ENCODE assay signal across 13 cellular contexts in the genomic region with DNA sequence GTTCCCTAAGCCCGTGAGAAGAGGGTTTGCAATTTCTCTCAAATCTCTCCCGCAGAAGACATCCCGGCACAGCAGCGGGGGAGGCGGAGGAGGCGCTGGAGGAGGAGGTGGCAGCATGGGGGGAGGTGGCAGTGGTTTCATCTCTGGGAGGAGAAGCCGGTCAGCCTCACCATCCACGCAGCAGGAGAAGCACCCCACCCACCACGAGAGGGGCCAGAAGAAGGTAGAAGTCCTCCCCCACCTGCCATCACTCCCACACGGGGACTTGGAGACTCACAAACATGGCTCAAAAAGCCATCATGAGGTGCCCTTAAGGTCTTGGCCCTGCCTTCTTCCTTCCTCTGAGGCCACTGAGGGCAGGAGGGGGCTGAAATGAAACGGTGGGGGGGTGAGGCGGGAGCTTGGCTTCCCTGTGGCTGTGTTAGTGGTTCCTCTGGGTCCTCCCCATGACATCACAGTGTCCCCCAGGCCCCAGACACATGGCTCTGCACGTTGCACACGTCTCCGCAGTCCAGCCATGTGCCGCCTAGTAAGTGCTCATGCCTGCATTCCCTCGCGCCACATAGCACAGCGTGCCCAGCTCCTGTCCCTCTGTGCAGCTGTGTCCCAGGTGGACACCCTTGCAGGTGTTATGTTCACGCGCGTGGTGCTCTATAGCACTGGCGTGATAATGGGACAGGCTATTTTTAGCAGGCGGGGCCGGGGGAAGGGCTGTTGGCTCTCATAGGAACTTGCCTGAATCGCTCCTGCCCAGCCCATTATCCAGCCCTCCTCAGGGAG. TPM values are rescaled to one million over a fixed set of nuclear protein-coding genes. Genes with fewer than 3 reads are reported as not detected.
DNase-seq lines count a peak whose midpoint lies in the region; ATAC-seq and TF ChIP-seq lines count a peak whose summit lies in the region.
"Had no signal": no experiment of that assay in that cellular context is flagged by ENCODE, and none has a peak within 500 bp of the region (broad histone marks: within the 10 kb centered on the region; RNA-seq: fewer than 3 reads in every experiment).

No MANE protein-coding gene starts in this region.

- H3K4me1 Mint-ChIP-seq in stimulated activated naive CD8-positive, alpha-beta T cell treated with anti-CD3 and anti-CD28 coated beads, Interleukin-15, amount 100 ng/mL, for 72 hours = peaks cover 85% of the 10 kb centered on the region
- H3K4me1 Mint-ChIP-seq in activated CD8-positive, alpha-beta T cell treated with anti-CD3 and anti-CD28 coated beads, Interleukin-2, amount 10 ng/mL, durations not matched to agents 7 days and 5 days (ENCODE audit: low read depth) = peaks cover 59% of the 10 kb centered on the region
- peaks cover 51 to 57% of the 10 kb centered on the region in 2 donors for H3K4me1 Mint-ChIP-seq in immature natural killer cell

- no peak for TF ChIP-seq CTCF in GM10248 (IDR thresholded peaks at IDR 0.05; ENCODE audit: control extremely low read depth, extremely low read depth, low read depth, missing control alignments)

- POLR2A ChIA-PET in activated CD8-positive, alpha-beta T cell treated with anti-CD3 and anti-CD28 coated beads, Interleukin-2, amount 10 ng/mL, durations not matched to agents 7 days and 5 days (lab: Charles Lee) = no interaction called here
- POLR2A ChIA-PET in HEK293T (lab: Yijun Ruan, JAX) (interaction anchor here (0.6 kb wide), 1 partner anchor 34 kb away, joined by 3 read pairs; no protein-coding TSS in a partner anchor), GM10248 (lab: Yijun Ruan, JAX) (interaction anchor here (0.6 kb wide), 1 partner anchor 15 kb away, joined by 4 read pairs; no protein-coding TSS in a partner anchor)

- no peaks in the 10 kb centered on the region for H3K27me3 Mint-ChIP-seq in stimulated activated naive CD8-positive, alpha-beta T cell treated with anti-CD3 and anti-CD28 coated beads, Interleukin-15, amount 100 ng/mL, for 72 hours
- H3K27me3 Mint-ChIP-seq in activated CD8-positive, alpha-beta T cell treated with anti-CD3 and anti-CD28 coated beads, Interleukin-2, amount 10 ng/mL, durations not matched to agents 7 days and 5 days (ENCODE audit: low read depth) = no peaks in the 10 kb centered on the region
- peaks cover 0 to 4% (median 3%) of the 10 kb centered on the region in 3 donors for H3K27me3 Mint-ChIP-seq in immature natural killer cell (ENCODE audit: low read depth in 3 of 3)

- no peaks in the 10 kb centered on the region for H3K9me3 Mint-ChIP-seq in stimulated activated naive CD8-positive, alpha-beta T cell treated with anti-CD3 and anti-CD28 coated beads, Interleukin-15, amount 100 ng/mL, for 72 hours
- H3K9me3 Mint-ChIP-seq in activated CD8-positive, alpha-beta T cell treated with anti-CD3 and anti-CD28 coated beads, Interleukin-2, amount 10 ng/mL, durations not matched to agents 7 days and 5 days (ENCODE audit: insufficient read depth) = no peaks in the 10 kb centered on the region
- H3K9me3 Mint-ChIP-seq in immature natural killer cell = no peaks in the 10 kb centered on the region
- H3K9me3 Mint-ChIP-seq: GM23338 had no signal

- DNase-seq in stimulated activated naive CD8-positive, alpha-beta T cell treated with anti-CD3 and anti-CD28 coated beads, Interleukin-15, Interleukin-2, amounts not matched to agents 100 U/mL and 50 U/mL, for 24 hours = no peak
- no peak for DNase-seq in stimulated activated naive CD8-positive, alpha-beta T cell treated with anti-CD3 and anti-CD28 coated beads, Interleukin-15, amount 100 ng/mL, for 72 hours
- DNase-seq in activated CD8-positive, alpha-beta T cell treated with anti-CD3 and anti-CD28 coated beads, Interleukin-2, amount 10 ng/mL, durations not matched to agents 7 days and 5 days = no peak
- DNase-seq in immature natural killer cell = peak in 2 of 3 donors; percentile 55 to 58
- DNase-seq in HEK293T (ENCODE audit: extremely low spot score) = no peak
- no peak for DNase-seq in GM10248 (ENCODE audit: extremely low spot score)
- DNase-seq: activated CD8-positive, alpha-beta memory T cell treated with anti-CD3 and anti-CD28 coated beads, Interleukin-2, amount 50 U/mL, for 4 hours; adrenal gland; cerebellar nuclear complex; NCI-H2029 treated with DMSO at 0.1 percent for 48 hours; NCI-H526 treated with DMSO at 0.1 percent for 48 hours had no signal

- peak overlapping the region in 1 of 2 donors; percentile 60 for H3K27ac Mint-ChIP-seq in stimulated activated naive CD8-positive, alpha-beta T cell treated with anti-CD3 and anti-CD28 coated beads, Interleukin-15, amount 100 ng/mL, for 72 hours
- H3K27ac Mint-ChIP-seq in activated CD8-positive, alpha-beta T cell treated with anti-CD3 and anti-CD28 coated beads, Interleukin-2, amount 10 ng/mL, durations not matched to agents 7 days and 5 days = peak overlapping the region; percentile 67
- peak overlapping the region; percentile 49 to 91 (median 84) for H3K27ac Mint-ChIP-seq in immature natural killer cell
- H3K27ac Mint-ChIP-seq: GM23338 had no signal

- ATAC-seq in stimulated activated naive CD8-positive, alpha-beta T cell treated with anti-CD3 and anti-CD28 coated beads, Interleukin-15, Interleukin-2, amounts not matched to agents 100 U/mL and 50 U/mL, for 24 hours = peak; percentile 26
- ATAC-seq in stimulated activated naive CD8-positive, alpha-beta T cell treated with anti-CD3 and anti-CD28 coated beads, Interleukin-15, amount 100 ng/mL, for 72 hours = no peak
- no peak for ATAC-seq in activated CD8-positive, alpha-beta T cell treated with anti-CD3 and anti-CD28 coated beads, Interleukin-2, amount 10 ng/mL, durations not matched to agents 7 days and 5 days
- ATAC-seq in GM18868 (IDR thresholded peaks at IDR 0.05; ENCODE audit: unreplicated experiment) = no peak

- no peak overlapping the region for H3K4me3 Mint-ChIP-seq in stimulated activated naive CD8-positive, alpha-beta T cell treated with anti-CD3 and anti-CD28 coated beads, Interleukin-15, amount 100 ng/mL, for 72 hours
- peak overlapping the region; percentile 4 for H3K4me3 Mint-ChIP-seq in activated CD8-positive, alpha-beta T cell treated with anti-CD3 and anti-CD28 coated beads, Interleukin-2, amount 10 ng/mL, durations not matched to agents 7 days and 5 days
- H3K4me3 Mint-ChIP-seq in immature natural killer cell = peak overlapping the region; percentile 48 to 58 (median 49)
- H3K4me3 Mint-ChIP-seq: GM23338 had no signal

- peaks cover 77% of the 10 kb centered on the region for H3K36me3 Mint-ChIP-seq in activated CD8-positive, alpha-beta T cell treated with anti-CD3 and anti-CD28 coated beads, Interleukin-2, amount 10 ng/mL, durations not matched to agents 7 days and 5 days (ENCODE audit: low read depth)
- peaks cover 9 to 45% (median 27%) of the 10 kb centered on the region in 3 donors for H3K36me3 Mint-ChIP-seq in immature natural killer cell

- CTCF ChIA-PET in activated CD8-positive, alpha-beta T cell treated with anti-CD3 and anti-CD28 coated beads, Interleukin-2, amount 10 ng/mL, durations not matched to agents 7 days and 5 days (lab: Charles Lee) = interaction anchor here (1.4 kb wide), 1 partner anchor 11 kb away, joined by 4 read pairs; no protein-coding TSS in a partner anchor
- CTCF ChIA-PET in HEK293T (lab: Yijun Ruan, JAX) = no interaction called here
- CTCF ChIA-PET in GM10248 (lab: Yijun Ruan, JAX) = interaction anchor here (1.5 kb wide), 1 partner anchor 10 kb away, joined by 3 read pairs; no protein-coding TSS in a partner anchor

TF ChIP-seq in HEK293T, 16 proteins besides CTCF, POLR2A, EP300 and RAD21:
- TF ChIP-seq L3MBTL2 (conservative IDR thresholded peaks at IDR 0.05) = no peak
- TF ChIP-seq NFRKB (IDR thresholded peaks at IDR 0.05) = no peak
- no peak for TF ChIP-seq LEF1 (IDR thresholded peaks at IDR 0.05; ENCODE audit: borderline replicate concordance)
- no peak for TF ChIP-seq ZNF384 (IDR thresholded peaks at IDR 0.05)
- TF ChIP-seq ARNT (IDR thresholded peaks at IDR 0.05) = no peak
- TF ChIP-seq HDGF (IDR thresholded peaks at IDR 0.05; ENCODE audit: borderline replicate concordance) = no peak
- no peak for TF ChIP-seq ELF4 (IDR thresholded peaks at IDR 0.05)
- TF ChIP-seq, protein P1, sequence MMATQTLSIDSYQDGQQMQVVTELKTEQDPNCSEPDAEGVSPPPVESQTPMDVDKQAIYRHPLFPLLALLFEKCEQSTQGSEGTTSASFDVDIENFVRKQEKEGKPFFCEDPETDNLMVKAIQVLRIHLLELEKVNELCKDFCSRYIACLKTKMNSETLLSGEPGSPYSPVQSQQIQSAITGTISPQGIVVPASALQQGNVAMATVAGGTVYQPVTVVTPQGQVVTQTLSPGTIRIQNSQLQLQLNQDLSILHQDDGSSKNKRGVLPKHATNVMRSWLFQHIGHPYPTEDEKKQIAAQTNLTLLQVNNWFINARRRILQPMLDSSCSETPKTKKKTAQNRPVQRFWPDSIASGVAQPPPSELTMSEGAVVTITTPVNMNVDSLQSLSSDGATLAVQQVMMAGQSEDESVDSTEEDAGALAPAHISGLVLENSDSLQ (IDR thresholded peaks at IDR 0.05) = no peak
- TF ChIP-seq TARDBP (IDR thresholded peaks at IDR 0.05) = no peak
- no peak for TF ChIP-seq BHLHE40 (IDR thresholded peaks at IDR 0.05; ENCODE audit: borderline replicate concordance)
- no peak for TF ChIP-seq FOXK2 (IDR thresholded peaks at IDR 0.05)
- no peak for TF ChIP-seq FOXM1 (IDR thresholded peaks at IDR 0.05; ENCODE audit: borderline replicate concordance)
- TF ChIP-seq CTBP1 (IDR thresholded peaks at IDR 0.05; ENCODE audit: borderline replicate concordance) = no peak
- TF ChIP-seq SUZ12 (IDR thresholded peaks at IDR 0.05) = no peak
- TF ChIP-seq SP1 (IDR thresholded peaks at IDR 0.05) = no peak
- TF ChIP-seq FOXA1 (IDR thresholded peaks at IDR 0.05) = no peak

RNA-seq across cellular contexts. Expression of gene MLLT6, which starts 6.9 kb away (rescaled TPM):
- total RNA-seq in activated CD8-positive, alpha-beta T cell treated with anti-CD3 and anti-CD28 coated beads, Interleukin-2, amount 10 ng/mL, durations not matched to agents 7 days and 5 days = 100 to 1,000 TPM; 211 to 219 TPM
- polyA plus RNA-seq in immature natural killer cell = 10 to 100 TPM in 1 of 3 donors, 1 to 10 TPM in 2; 3.8 to 24.5 (median 7.4) TPM

RNA-seq across cellular contexts. Expression of gene CISD3, which starts 18.2 kb away (rescaled TPM):
- total RNA-seq in activated CD8-positive, alpha-beta T cell treated with anti-CD3 and anti-CD28 coated beads, Interleukin-2, amount 10 ng/mL, durations not matched to agents 7 days and 5 days = 10 to 100 TPM; 48.2 to 56.1 TPM
- 100 to 1,000 TPM; 143 to 197 (median 160) TPM for polyA plus RNA-seq in immature natural killer cell

RNA-seq across cellular contexts. Expression of gene PCGF2, which starts 36.2 kb away (rescaled TPM):
- under 1 TPM; 0.63 to 0.70 TPM for total RNA-seq in activated CD8-positive, alpha-beta T cell treated with anti-CD3 and anti-CD28 coated beads, Interleukin-2, amount 10 ng/mL, durations not matched to agents 7 days and 5 days
- polyA plus RNA-seq in immature natural killer cell = not detected

RNA-seq across cellular contexts. Expression of gene EPOP, which starts 37.2 kb away (rescaled TPM):
- total RNA-seq in activated CD8-positive, alpha-beta T cell treated with anti-CD3 and anti-CD28 coated beads, Interleukin-2, amount 10 ng/mL, durations not matched to agents 7 days and 5 days = 10 to 100 TPM; 11.4 to 11.6 TPM
- not detected for polyA plus RNA-seq in immature natural killer cell

RNA-seq across cellular contexts. Expression of gene PSMB3, which starts 40.6 kb away (rescaled TPM):
- 100 to 1,000 TPM; 251 to 252 TPM for total RNA-seq in activated CD8-positive, alpha-beta T cell treated with anti-CD3 and anti-CD28 coated beads, Interleukin-2, amount 10 ng/mL, durations not matched to agents 7 days and 5 days
- 100 to 1,000 TPM; 509 to 821 (median 662) TPM for polyA plus RNA-seq in immature natural killer cell

Comparison
In these comparisons a context has a peak if more than half of its experiments do, and no peak if none do; other contexts are left out.
1. DNase-seq: peak in immature natural killer cell (2 of 3); none in stimulated activated naive CD8-positive, alpha-beta T cell treated with anti-CD3 and anti-CD28 coated beads, Interleukin-15, Interleukin-2, amounts not matched to agents 100 U/mL and 50 U/mL, for 24 hours (single experiment), stimulated activated naive CD8-positive, alpha-beta T cell treated with anti-CD3 and anti-CD28 coated beads, Interleukin-15, amount 100 ng/mL, for 72 hours (0 of 2), activated CD8-positive, alpha-beta T cell treated with anti-CD3 and anti-CD28 coated beads, Interleukin-2, amount 10 ng/mL, durations not matched to agents 7 days and 5 days (single experiment), HEK293T (single experiment) and GM10248 (single experiment).
2. H3K4me3 Mint-ChIP-seq: peak in activated CD8-positive, alpha-beta T cell treated with anti-CD3 and anti-CD28 coated beads, Interleukin-2, amount 10 ng/mL, durations not matched to agents 7 days and 5 days (single experiment) and immature natural killer cell (5 of 5); none in stimulated activated naive CD8-positive, alpha-beta T cell treated with anti-CD3 and anti-CD28 coated beads, Interleukin-15, amount 100 ng/mL, for 72 hours (0 of 2).